Comparison of ENCODE assay signal across 1 cellular context in genomic region chr6:26575494-26575939, GRCh38.
TF ChIP-seq lines count a peak whose summit lies in the region.

No MANE protein-coding gene starts in this region.

TF ChIP-seq in K562, 482 proteins besides CTCF, POLR2A, EP300 and RAD21 (continues in another document):
- TF ChIP-seq ZBTB40 (IDR thresholded peaks at IDR 0.05): peak; percentile 69
- TF ChIP-seq ZBTB40 (CRISPR knock-in tag; IDR thresholded peaks at IDR 0.05): no peak
- no peak for TF ChIP-seq ZSCAN32 (CRISPR knock-in tag; IDR thresholded peaks at IDR 0.05)
- no peak for TF ChIP-seq SMAD2 (IDR thresholded peaks at IDR 0.05; ENCODE audit: low read depth, low read length)
- peak; percentile 71 for TF ChIP-seq TEAD4 (IDR thresholded peaks at IDR 0.05; ENCODE audit: low read length)
- no peak for TF ChIP-seq TEAD4 (CRISPR knock-in tag; IDR thresholded peaks at IDR 0.05; ENCODE audit: borderline replicate concordance)
- no peak for TF ChIP-seq ZFP1 (CRISPR knock-in tag; IDR thresholded peaks at IDR 0.05)
- no peak for TF ChIP-seq ZNF586 (CRISPR knock-in tag; conservative IDR thresholded peaks at IDR 0.05)
- TF ChIP-seq EP400 (IDR thresholded peaks at IDR 0.05): peak; percentile 40
- TF ChIP-seq ZNF184 (CRISPR knock-in tag; IDR thresholded peaks at IDR 0.05): no peak
- TF ChIP-seq ASH1L (IDR thresholded peaks at IDR 0.05; ENCODE audit: borderline replicate concordance, low read depth, partially characterized antibody): no peak
- TF ChIP-seq ATF7 (IDR thresholded peaks at IDR 0.05): peak; percentile 48; the same call in 1 of the 2 replicates
- TF ChIP-seq KDM5B (IDR thresholded peaks at IDR 0.05; ENCODE audit: insufficient replicate concordance, low read depth, low read length): peak; percentile 35
- no peak for TF ChIP-seq NFE2 (IDR thresholded peaks at IDR 0.05; ENCODE audit: low read depth)
- 0 out of 2 replicates have a peak, but pooled peaks have one; percentile 34 for TF ChIP-seq ETV5 (CRISPR knock-in tag; IDR thresholded peaks at IDR 0.05; ENCODE audit: low read depth)
- peak; percentile 87 for TF ChIP-seq POLR3A (IDR thresholded peaks at IDR 0.05; ENCODE audit: borderline replicate concordance, extremely low read depth, insufficient read depth, insufficient read length)
- no peak for TF ChIP-seq OTX1 (CRISPR knock-in tag; IDR thresholded peaks at IDR 0.05)
- no peak for TF ChIP-seq ZHX1 (conservative IDR thresholded peaks at IDR 0.05; ENCODE audit: low read length)
- no peak for TF ChIP-seq ARHGAP35 (IDR thresholded peaks at IDR 0.05; ENCODE audit: partially characterized antibody)
- TF ChIP-seq HDAC3 (IDR thresholded peaks at IDR 0.05; ENCODE audit: borderline replicate concordance, partially characterized antibody): no peak
- TF ChIP-seq RCOR1 (IDR thresholded peaks at IDR 0.05; ENCODE audit: borderline replicate concordance in 1 of 2, low read depth in 2 of 2, low read length in 2 of 2): peak in 1 of 2 experiments; percentile 50; a peak in 1 of 4 replicates
- TF ChIP-seq MEIS2 (IDR thresholded peaks at IDR 0.05; ENCODE audit: partially characterized antibody): peak; percentile 32
- no peak for TF ChIP-seq ZNF277 (CRISPR knock-in tag; IDR thresholded peaks at IDR 0.05; ENCODE audit: borderline replicate concordance)
- TF ChIP-seq E2F8 (IDR thresholded peaks at IDR 0.05; ENCODE audit: low read depth, partially characterized antibody): peak; percentile 56
- TF ChIP-seq ZBTB5 (IDR thresholded peaks at IDR 0.05): 0 out of 2 replicates have a peak, but pooled peaks have one; percentile 14
- TF ChIP-seq E2F1 (CRISPR knock-in tag; IDR thresholded peaks at IDR 0.05): no peak
- no peak for TF ChIP-seq E2F5 (CRISPR knock-in tag; IDR thresholded peaks at IDR 0.05)
- TF ChIP-seq NKRF (IDR thresholded peaks at IDR 0.05; ENCODE audit: borderline replicate concordance): no peak
- TF ChIP-seq KDM2B (CRISPR knock-in tag; IDR thresholded peaks at IDR 0.05): no peak
- TF ChIP-seq BACH1 (tag; IDR thresholded peaks at IDR 0.05): no peak
- no peak for TF ChIP-seq CREM (IDR thresholded peaks at IDR 0.05; ENCODE audit: low read depth)
- TF ChIP-seq ZNF280B (CRISPR knock-in tag; IDR thresholded peaks at IDR 0.05): no peak
